In the genomic region with DNA sequence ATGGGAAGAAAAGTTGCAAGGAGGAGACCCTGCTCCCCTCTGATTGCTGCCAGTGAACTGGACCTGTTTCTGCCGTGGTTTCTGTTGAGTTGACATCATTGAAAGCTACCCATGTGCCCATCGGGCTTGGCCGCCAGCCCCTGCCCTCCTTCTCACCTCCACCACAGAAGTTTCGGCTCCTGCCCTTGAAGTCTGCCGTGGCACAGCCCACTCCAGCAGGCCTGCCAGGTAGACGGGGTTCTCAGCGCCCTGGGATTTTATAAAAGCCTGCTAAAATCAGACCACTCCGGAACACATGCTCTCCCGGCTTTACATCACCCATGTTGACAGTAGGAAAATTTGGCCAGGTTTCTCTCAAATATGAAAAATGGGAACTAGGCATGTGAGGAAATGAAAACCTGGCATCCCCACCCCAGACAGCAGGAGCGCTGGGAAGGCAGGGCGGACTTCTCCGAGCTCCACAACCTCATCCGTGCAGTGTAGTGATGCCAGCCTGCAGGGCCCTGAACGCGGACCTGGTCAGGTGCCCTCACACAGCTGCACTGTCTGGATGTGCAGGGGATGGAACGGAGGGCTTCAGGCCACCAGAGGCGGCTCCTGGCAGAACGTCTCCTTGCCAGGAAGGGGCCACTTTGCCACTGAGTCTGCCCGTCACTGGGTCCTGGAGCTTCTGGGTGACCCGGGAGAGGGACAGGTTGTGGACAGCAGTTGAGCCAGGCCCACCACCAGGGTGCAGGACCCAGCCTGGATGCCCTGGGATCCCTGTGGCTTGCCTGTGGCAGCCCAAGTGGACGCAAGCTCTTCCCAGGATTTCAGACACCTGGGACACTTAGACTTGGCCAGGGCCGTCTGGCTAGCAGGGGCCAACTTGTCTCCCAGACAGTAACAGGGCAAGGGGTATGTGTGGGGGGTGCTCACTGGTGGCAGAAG, we compare ENCODE assay signal across 14 cellular contexts. TPM values are rescaled to one million over a fixed set of nuclear protein-coding genes. Genes with fewer than 3 reads are reported as not detected.
A peak's percentile ranks its signal among the peaks of the same experiment; 100 is the strongest.
DNase-seq lines count a peak whose midpoint lies in the region; ATAC-seq and TF ChIP-seq lines count a peak whose summit lies in the region.
"Had no signal": no experiment of that assay in that cellular context is flagged by ENCODE, and none has a peak within 500 bp of the region (broad histone marks: within the 10 kb centered on the region; RNA-seq: fewer than 3 reads in every experiment).

No MANE protein-coding gene starts in this region.

- no peak for TF ChIP-seq POLR2A in Peyer's patch (IDR thresholded peaks at IDR 0.05)

- H3K9me3 ChIP-seq in HEK293 (ENCODE audit: control insufficient read depth, insufficient read depth, low read depth, low read length) (no peaks in the 10 kb centered on the region), mesenchymal stem cell (ENCODE audit: control insufficient read depth, low read length) (no peaks in the 10 kb centered on the region), Peyer's patch (no peaks in the 10 kb centered on the region), SK-N-SH (no peaks in the 10 kb centered on the region)
- H3K9me3 ChIP-seq: gastroesophageal sphincter had no signal

- H2AK5ac ChIP-seq in mesenchymal stem cell (ENCODE audit: low read length, severe bottlenecking) = no peak overlapping the region

- peaks cover 15% of the 10 kb centered on the region for H3K79me2 ChIP-seq in SK-N-SH (ENCODE audit: insufficient read depth)

- H2BK120ac ChIP-seq in mesenchymal stem cell (ENCODE audit: low read depth, low read length) = no peak overlapping the region

- peak overlapping the region in 1 of 2 experiments; percentile 45 for H3K4ac ChIP-seq in mesenchymal stem cell (ENCODE audit: low read depth in 1 of 2, low read length in 2 of 2)

- H3K4me3 ChIP-seq in HEK293 (ENCODE audit: low read depth, low read length) = no peak overlapping the region
- no peak overlapping the region for H3K4me3 ChIP-seq in mesenchymal stem cell (ENCODE audit: insufficient read depth in 1 of 2, low read depth in 1 of 2, low read length in 2 of 2)
- H3K4me3 ChIP-seq in Peyer's patch = no peak overlapping the region
- H3K4me3 ChIP-seq in SK-N-SH (ENCODE audit: low read depth in 2 of 2, low read length in 1 of 2) = no peak overlapping the region; a peak in 1 of 4 replicates
- H3K4me3 ChIP-seq: gastroesophageal sphincter had no signal

- TF ChIP-seq CTCF in HEK293 (tag by site-specific recombination; IDR thresholded peaks at IDR 0.05) = no peak
- no peak for TF ChIP-seq CTCF in RWPE1 (conservative IDR thresholded peaks at IDR 0.05; ENCODE audit: low read depth)
- TF ChIP-seq CTCF in Peyer's patch (IDR thresholded peaks at IDR 0.05) = no peak
- no peak for TF ChIP-seq CTCF in SK-N-SH (IDR thresholded peaks at IDR 0.05)

- no peak for TF ChIP-seq EP300 in SK-N-SH (IDR thresholded peaks at IDR 0.05; ENCODE audit: borderline replicate concordance in 1 of 2, low read depth in 1 of 2, low read length in 1 of 2)

- no peak overlapping the region for H3K9ac ChIP-seq in mesenchymal stem cell (ENCODE audit: low read length)
- H3K9ac ChIP-seq in SK-N-SH = no peak overlapping the region

- peak overlapping the region; percentile 5 for H3K27ac Mint-ChIP-seq in stimulated activated naive B cell treated with anti-CD40 and anti-IgM and Interleukin-4, amounts not matched to agents 10 μg/mL and 1 μg/mL and 100 μg/mL, for 72 hours

- no peaks in the 10 kb centered on the region for H3K9me2 ChIP-seq in SK-N-SH

- peaks cover 46% of the 10 kb centered on the region for H4K20me1 ChIP-seq in SK-N-SH (ENCODE audit: insufficient read depth)

- H3K36me3 ChIP-seq in HEK293 (ENCODE audit: control insufficient read depth in 2 of 2, insufficient read depth in 1 of 2, low read length in 2 of 2) (no peaks in the 10 kb centered on the region), mesenchymal stem cell (ENCODE audit: control insufficient read depth in 1 of 2, insufficient read depth in 2 of 2, low read depth in 1 of 2, low read length in 2 of 2) (peaks cover 0 to 18% of the 10 kb centered on the region in 2 experiments), Peyer's patch (no peaks in the 10 kb centered on the region), SK-N-SH (replicated peaks in 1 of 2; ENCODE audit: control insufficient read depth in 1 of 2, insufficient read depth in 2 of 2, low read length in 1 of 2) (no peaks in the 10 kb centered on the region)
- H3K36me3 ChIP-seq: gastroesophageal sphincter had no signal

- ATAC-seq in stimulated activated naive B cell treated with anti-CD40 and anti-IgM and Interleukin-4, amounts not matched to agents 10 μg/mL and 1 μg/mL and 100 μg/mL, for 72 hours (replicated peaks) = no peak
- no peak for ATAC-seq in HG02623 (IDR thresholded peaks at IDR 0.05; ENCODE audit: unreplicated experiment)
- ATAC-seq: gastroesophageal sphincter had no signal

- no peak overlapping the region for H3K23ac ChIP-seq in mesenchymal stem cell (ENCODE audit: low read length in 2 of 2)

- H3K36me3 Mint-ChIP-seq in stimulated activated naive B cell treated with anti-CD40 and anti-IgM and Interleukin-4, amounts not matched to agents 10 μg/mL and 1 μg/mL and 100 μg/mL, for 72 hours = peaks cover 2 to 4% of the 10 kb centered on the region in 2 donors

- H2BK15ac ChIP-seq in mesenchymal stem cell (ENCODE audit: low read depth, poor library complexity, severe bottlenecking) = no peak overlapping the region

- H2AFZ ChIP-seq in mesenchymal stem cell (ENCODE audit: low read depth, low read length) = no peak overlapping the region
- H2AFZ ChIP-seq in SK-N-SH (ENCODE audit: low read depth) = no peak overlapping the region

- H3K18ac ChIP-seq in mesenchymal stem cell (ENCODE audit: low read depth in 1 of 2, low read length in 2 of 2) = peak overlapping the region; percentile 23 to 92

- H3F3A ChIP-seq in SK-N-SH (replicated peaks; ENCODE audit: insufficient read depth) = peaks cover 7% of the 10 kb centered on the region

- no peaks in the 10 kb centered on the region for H3K27me3 Mint-ChIP-seq in stimulated activated naive B cell treated with anti-CD40 and anti-IgM and Interleukin-4, amounts not matched to agents 10 μg/mL and 1 μg/mL and 100 μg/mL, for 72 hours

- H3K79me1 ChIP-seq in mesenchymal stem cell (replicated peaks; ENCODE audit: low read length, poor library complexity, severe bottlenecking) = peaks cover 45% of the 10 kb centered on the region

- H3K27ac ChIP-seq in HEK293 (ENCODE audit: extremely low read depth, low read depth, low read length) (no peak overlapping the region), RWPE1 (peak overlapping the region; percentile 4; the same call in 1 of the 2 replicates), mesenchymal stem cell (ENCODE audit: low read length, poor library complexity, severe bottlenecking) (no peak overlapping the region), Peyer's patch (no peak overlapping the region), SK-N-SH (ENCODE audit: low read depth in 2 of 2, low read length in 1 of 2) (peak overlapping the region in 1 of 2 experiments; percentile 96; a peak in 2 of 4 replicates)

- peak overlapping the region in 1 of 2 experiments; percentile 86 for H3K14ac ChIP-seq in mesenchymal stem cell (ENCODE audit: low read length in 2 of 2)

- H3K4me2 ChIP-seq in mesenchymal stem cell (ENCODE audit: low read length, poor library complexity, severe bottlenecking) (no peak overlapping the region), SK-N-SH (no peak overlapping the region)

- POLR2A ChIA-PET in HEK293 (lab: Yijun Ruan, JAX) (interaction anchor here (0.5 to 1.4 kb wide), 3 partner anchors 53 to 146 kb away, joined by 3 to 6 read pairs (median 4); no protein-coding TSS in a partner anchor), RWPE1 (lab: Yijun Ruan, JAX; ENCODE audit: low non-redundant PET) (no interaction called here), SK-N-SH (lab: Yijun Ruan, JAX) (interaction anchor here (0.7 to 1.6 kb wide), 3 partner anchors 13 to 30 kb away, joined by 3 to 5 read pairs (median 4); no protein-coding TSS in a partner anchor)

- no peaks in the 10 kb centered on the region for H3K27me3 ChIP-seq in mesenchymal stem cell (ENCODE audit: control insufficient read depth in 1 of 2, insufficient read depth in 1 of 2, low read length in 2 of 2)
- no peaks in the 10 kb centered on the region for H3K27me3 ChIP-seq in Peyer's patch
- H3K27me3 ChIP-seq in SK-N-SH (ENCODE audit: insufficient read depth) = no peaks in the 10 kb centered on the region
- H3K27me3 ChIP-seq: gastroesophageal sphincter had no signal

- 87% methylated on average over 21 of the region's 22 CpGs for WGBS in mesenchymal stem cell
- WGBS in SK-N-SH (ENCODE audit: low lambda C conversion rate) = 96% methylated on average over 8 of the region's 22 CpGs

- no peaks in the 10 kb centered on the region for H3K9me3 Mint-ChIP-seq in stimulated activated naive B cell treated with anti-CD40 and anti-IgM and Interleukin-4, amounts not matched to agents 10 μg/mL and 1 μg/mL and 100 μg/mL, for 72 hours

- H2BK5ac ChIP-seq in mesenchymal stem cell (ENCODE audit: low read depth, low read length, poor library complexity, severe bottlenecking) = no peak overlapping the region

- no peak for TF ChIP-seq RAD21 in SK-N-SH (IDR thresholded peaks at IDR 0.05; ENCODE audit: low read length)

- no peak overlapping the region for H4K8ac ChIP-seq in mesenchymal stem cell (ENCODE audit: low read length)

- H3K4me3 Mint-ChIP-seq in stimulated activated naive B cell treated with anti-CD40 and anti-IgM and Interleukin-4, amounts not matched to agents 10 μg/mL and 1 μg/mL and 100 μg/mL, for 72 hours = no peak overlapping the region

- CTCF ChIA-PET in HEK293 (lab: Yijun Ruan, JAX) (interaction anchor here (0.6 to 1.6 kb wide), 6 partner anchors 10 to 186 kb away, joined by 3 to 12 read pairs (median 4); no protein-coding TSS in a partner anchor), RWPE1 (lab: Yijun Ruan, JAX) (interaction anchor here (0.6 to 1.0 kb wide), 2 partner anchors 10 to 228 kb away, joined by 3 read pairs; no protein-coding TSS in a partner anchor), SK-N-SH (lab: Yijun Ruan, JAX) (interaction anchor here (0.6 to 3.5 kb wide), 16 partner anchors 10 to 491 kb away, joined by 3 to 20 read pairs (median 4); no protein-coding TSS in a partner anchor)

- peak overlapping the region; percentile 53 for H4K91ac ChIP-seq in mesenchymal stem cell (ENCODE audit: low read length)

- peaks cover 55 to 78% of the 10 kb centered on the region in 2 donors for H3K4me1 Mint-ChIP-seq in stimulated activated naive B cell treated with anti-CD40 and anti-IgM and Interleukin-4, amounts not matched to agents 10 μg/mL and 1 μg/mL and 100 μg/mL, for 72 hours

- DNase-seq in RWPE1 (ENCODE audit: low spot score) = no peak
- DNase-seq in mesenchymal stem cell = no peak
- DNase-seq in stimulated activated naive B cell treated with anti-CD40 and anti-IgM and Interleukin-4, amounts not matched to agents 10 μg/mL and 1 μg/mL and 100 μg/mL, for 72 hours = no peak
- DNase-seq in Peyer's patch = no peak
- DNase-seq in iPS-NIHi7 (ENCODE audit: extremely low spot score) = no peak
- DNase-seq in SK-N-SH = no peak
- DNase-seq: AML-193; DMS 273 treated with DMSO at 0.1 percent for 48 hours; NCI-H1092; SIG-M5; stimulated activated CD4-positive, alpha-beta T cell treated with anti-CD3 and anti-CD28 coated beads, Interleukin-2, amount 100 ng/mL, for 48 hours had no signal

- H3K4me1 ChIP-seq in HEK293 (ENCODE audit: control insufficient read depth, insufficient read depth, low read length) (peaks cover 2% of the 10 kb centered on the region; the same call in 1 of the 2 replicates), mesenchymal stem cell (ENCODE audit: control insufficient read depth, insufficient read depth, low read depth, low read length) (peaks cover 47% of the 10 kb centered on the region), Peyer's patch (peaks cover 4 to 66% (median 20%) of the 10 kb centered on the region in 4 donors), SK-N-SH (ENCODE audit: control insufficient read depth in 1 of 2, insufficient read depth in 2 of 2, low read depth in 1 of 2, low read length in 1 of 2) (peaks cover 10 to 74% of the 10 kb centered on the region in 2 experiments)

- H2BK12ac ChIP-seq in mesenchymal stem cell (ENCODE audit: low read length in 2 of 2) = peak overlapping the region in 1 of 2 experiments; percentile 60

RNA-seq across cellular contexts. Expression of gene GSE1, which starts 6.9 kb away (rescaled TPM):
- polyA plus RNA-seq in mesenchymal stem cell (2013, experiment 1 of 2) = 39.2 TPM
- polyA plus RNA-seq in mesenchymal stem cell (2013, experiment 2 of 2) = 38.5 TPM
- 100 to 1,000 TPM in 3 of 4 donors, 10 to 100 TPM in 1; 79.7 to 196 (median 143) TPM for total RNA-seq in Peyer's patch
- 22.7 and 26.5 TPM in 2 replicates for polyA plus RNA-seq in SK-N-SH (2012; rRNA removed)
- 18.5 and 22.7 TPM in 2 replicates for polyA plus RNA-seq in SK-N-SH (2012; cell fraction: cytosol; rRNA removed)
- 94.0 and 103 TPM in 2 replicates for polyA plus RNA-seq in SK-N-SH (2012; cell fraction: nucleus; rRNA removed)
